ENCODE assay signal across 3 cellular contexts in genomic region chr22:22420580-22420979, GRCh38.
TF ChIP-seq lines count a peak whose summit lies in the region.

No MANE protein-coding gene starts in this region.

TF ChIP-seq in GM23338, 12 proteins besides CTCF, POLR2A, EP300 and RAD21:
- no peak for TF ChIP-seq ZNF114 (CRISPR knock-in tag; IDR thresholded peaks at IDR 0.05)
- TF ChIP-seq POLR2AphosphoS5 (IDR thresholded peaks at IDR 0.05; ENCODE audit: low read depth) = no peak
- TF ChIP-seq JUNB (IDR thresholded peaks at IDR 0.05; ENCODE audit: unreplicated experiment) = no peak
- TF ChIP-seq EZH2 (IDR thresholded peaks at IDR 0.05; ENCODE audit: low read depth, unreplicated experiment) = peak; percentile 36
- no peak for TF ChIP-seq NANOG (IDR thresholded peaks at IDR 0.05; ENCODE audit: borderline replicate concordance)
- TF ChIP-seq REST (IDR thresholded peaks at IDR 0.05; ENCODE audit: unreplicated experiment) = no peak
- TF ChIP-seq EZH2phosphoT487 (IDR thresholded peaks at IDR 0.05; ENCODE audit: unreplicated experiment) = no peak
TF ChIP-seq in GM23338: peak in this region for 1.

TF ChIP-seq in HCT116, 20 proteins besides CTCF, POLR2A, EP300 and RAD21:
- TF ChIP-seq CBX3 (IDR thresholded peaks at IDR 0.05; ENCODE audit: low read depth) (no peak), ELF1 (IDR thresholded peaks at IDR 0.05; ENCODE audit: borderline replicate concordance, low read depth) (no peak), EZH2phosphoT487 (IDR thresholded peaks at IDR 0.05; ENCODE audit: borderline replicate concordance) (peak; percentile 60; the same call in 1 of the 2 replicates), ZBTB33 (IDR thresholded peaks at IDR 0.05; ENCODE audit: extremely low read depth, insufficient replicate concordance, low read length) (no peak)

TF ChIP-seq in K562, 482 proteins besides CTCF, POLR2A, EP300 and RAD21:
- TF ChIP-seq CTCFL (IDR thresholded peaks at IDR 0.05; ENCODE audit: borderline replicate concordance, insufficient read depth, low read depth, low read length, poor library complexity, severe bottlenecking) = no peak
- TF ChIP-seq ZNF324 (CRISPR knock-in tag; IDR thresholded peaks at IDR 0.05) = 0 out of 2 replicates have a peak, but pooled peaks have one; percentile 25
- no peak for TF ChIP-seq NFE2L1 (tag; IDR thresholded peaks at IDR 0.05; ENCODE audit: borderline replicate concordance, low read depth)
- no peak for TF ChIP-seq CREB3 (tag; conservative IDR thresholded peaks at IDR 0.05; ENCODE audit: low read depth)
- TF ChIP-seq ZNF140 (CRISPR knock-in tag; IDR thresholded peaks at IDR 0.05) = 0 out of 2 replicates have a peak, but pooled peaks have one; percentile 30
- TF ChIP-seq XRCC3 (IDR thresholded peaks at IDR 0.05) = no peak
- no peak for TF ChIP-seq ZNF224 (CRISPR knock-in tag; IDR thresholded peaks at IDR 0.05)
- TF ChIP-seq ZNF277 (CRISPR knock-in tag; IDR thresholded peaks at IDR 0.05; ENCODE audit: borderline replicate concordance) = 0 out of 2 replicates have a peak, but pooled peaks have one; percentile 26
- peak; percentile 72; the same call in 1 of the 2 replicates for TF ChIP-seq CLOCK (CRISPR knock-in tag; IDR thresholded peaks at IDR 0.05; ENCODE audit: borderline replicate concordance)
- TF ChIP-seq ARHGAP35 (IDR thresholded peaks at IDR 0.05; ENCODE audit: partially characterized antibody) = no peak
- TF ChIP-seq HBP1 (CRISPR knock-in tag; IDR thresholded peaks at IDR 0.05) = no peak
- TF ChIP-seq MLX (CRISPR knock-in tag; conservative IDR thresholded peaks at IDR 0.05) = 0 out of 4 replicates have a peak, but pooled peaks of 1 of the 2 experiments have one; percentile 56
- 0 out of 2 replicates have a peak, but pooled peaks have one; percentile 21 for TF ChIP-seq ZFP30 (CRISPR knock-in tag; IDR thresholded peaks at IDR 0.05; ENCODE audit: borderline replicate concordance)
- TF ChIP-seq HDAC8 (tag; IDR thresholded peaks at IDR 0.05) = no peak
